ENCODE assay signal across 12 cellular contexts in genomic region chr22:35446365-35446764, GRCh38. TPM values are rescaled to one million over a fixed set of nuclear protein-coding genes. Genes with fewer than 3 reads are reported as not detected.
DNase-seq lines count a peak whose midpoint lies in the region; ATAC-seq lines count a peak whose summit lies in the region.
"Had no signal": no experiment of that assay in that cellular context is flagged by ENCODE, and none has a peak within 500 bp of the region (broad histone marks: within the 10 kb centered on the region; RNA-seq: fewer than 3 reads in every experiment).

No MANE protein-coding gene starts in this region.

- no peaks in the 10 kb centered on the region for H3K9me3 ChIP-seq in muscle layer of duodenum (ENCODE audit: control insufficient read depth in 1 of 2, low read length in 2 of 2)
- H3K9me3 ChIP-seq: BLaER1 treated with 17β-estradiol and CSF1 and Interleukin-3, amounts not matched to agents 10 nM and 100 nM had no signal

- H3K4me1 ChIP-seq in muscle layer of duodenum (ENCODE audit: control insufficient read depth in 1 of 2, insufficient read depth in 2 of 2, low read length in 2 of 2): peaks cover 0 to 5% of the 10 kb centered on the region in 2 donors

- peak; percentile 87 for DNase-seq in ACHN
- DNase-seq in M059J (ENCODE audit: low read depth): peak; percentile 74
- DNase-seq in dedifferentiated amniotic fluid mesenchymal stem cell (ENCODE audit: extremely low spot score): peak; percentile 71
- DNase-seq: H7, NCI-H2227 treated with DMSO at 0.1 percent for 48 hours, SW 1271 had no signal

- ATAC-seq in GM21515 (IDR thresholded peaks at IDR 0.05; ENCODE audit: unreplicated experiment): no peak
- no peak for ATAC-seq in GM21786 (IDR thresholded peaks at IDR 0.05; ENCODE audit: unreplicated experiment)
- no peak for ATAC-seq in GM21447 (IDR thresholded peaks at IDR 0.05; ENCODE audit: unreplicated experiment)
- no peak for ATAC-seq in GM21423 (IDR thresholded peaks at IDR 0.05; ENCODE audit: unreplicated experiment)

- no peaks in the 10 kb centered on the region for H3K36me3 ChIP-seq in muscle layer of duodenum (ENCODE audit: control insufficient read depth in 1 of 2, insufficient read depth in 2 of 2, low read length in 2 of 2)

- no peaks in the 10 kb centered on the region for H3K27me3 ChIP-seq in muscle layer of duodenum (ENCODE audit: low read depth, low read length)
- H3K27me3 ChIP-seq: BLaER1 treated with 17β-estradiol and CSF1 and Interleukin-3, amounts not matched to agents 10 nM and 100 nM had no signal

- no peak overlapping the region for H3K4me3 ChIP-seq in muscle layer of duodenum (ENCODE audit: low read depth in 1 of 2, low read length in 2 of 2)
- H3K4me3 ChIP-seq: BLaER1 treated with 17β-estradiol and CSF1 and Interleukin-3, amounts not matched to agents 10 nM and 100 nM had no signal

- H3K27ac ChIP-seq in muscle layer of duodenum (ENCODE audit: low read length): peak overlapping the region; percentile 45

- in situ Hi-C loops in ACHN (cut with HindIII; ENCODE audit: low pct_ligation_motif_present, low pct_unique_long_range_greater_than_20kb, low sequenced_read_pairs): no loop called here

RNA-seq across cellular contexts. Expression of gene MCM5, which starts 46.4 kb away (rescaled TPM):
- total RNA-seq in M059J (2014; rRNA removed; shearing (Covaris generic)): 54.9 and 88.6 TPM in 2 replicates
